ENCODE assay signal across 13 cellular contexts in the genomic region with DNA sequence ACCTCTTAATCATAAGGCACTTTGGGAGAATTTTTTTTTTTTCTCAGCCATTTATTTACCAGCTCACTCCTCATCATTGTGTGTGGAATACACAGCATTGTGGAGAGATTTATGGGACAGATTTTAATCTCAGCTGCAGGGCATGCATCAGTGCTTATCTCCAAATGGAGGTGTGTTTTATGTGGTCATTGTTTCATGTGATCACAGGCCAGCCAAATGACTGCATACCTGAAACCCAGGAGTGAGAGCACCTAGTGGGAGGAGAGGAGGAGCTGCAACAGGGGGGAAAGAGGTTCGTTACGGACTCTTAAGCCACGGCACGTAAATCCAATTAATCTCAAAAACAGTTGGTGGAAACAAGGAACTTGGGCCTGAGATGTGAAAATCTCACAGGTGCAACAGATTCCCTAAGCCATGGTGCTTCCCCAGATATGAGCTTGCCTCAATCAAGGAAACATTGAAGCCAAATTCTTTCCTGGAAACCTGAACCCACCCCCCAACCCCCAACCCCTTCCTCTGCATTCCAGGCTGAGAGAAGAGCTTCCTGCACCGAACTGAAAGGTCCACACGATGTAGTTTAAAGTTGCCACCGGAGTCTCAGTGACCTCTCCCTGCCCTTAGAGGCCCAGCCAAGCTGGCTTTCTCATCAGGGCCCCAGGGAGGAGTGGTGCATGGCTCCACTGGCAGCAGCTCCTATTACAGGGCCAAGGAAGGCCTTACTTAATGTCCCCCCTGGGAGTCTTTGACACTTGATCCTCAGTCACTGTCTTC.
DNase-seq lines count a peak whose midpoint lies in the region; ATAC-seq and TF ChIP-seq lines count a peak whose summit lies in the region.
"Had no signal": no experiment of that assay in that cellular context is flagged by ENCODE, and none has a peak within 500 bp of the region (broad histone marks: within the 10 kb centered on the region; RNA-seq: fewer than 3 reads in every experiment).

No MANE protein-coding gene starts in this region.

- H3K4me3 ChIP-seq in GM23338 (peak overlapping the region; percentile 22; the same call in 1 of the 2 replicates), osteoblast (ENCODE audit: insufficient read depth, low read length) (no peak overlapping the region), MG63 (no peak overlapping the region)

- H3K4me1 ChIP-seq in GM23338 (ENCODE audit: insufficient read depth) (peaks cover 24% of the 10 kb centered on the region), osteoblast (ENCODE audit: insufficient read depth, low read length) (peaks cover 3% of the 10 kb centered on the region)

- no peaks in the 10 kb centered on the region for H3K79me2 ChIP-seq in GM23338 (replicated peaks; ENCODE audit: insufficient read depth)
- no peaks in the 10 kb centered on the region for H3K79me2 ChIP-seq in osteoblast (ENCODE audit: insufficient read depth, low read length)

- peak; percentile 87 for ATAC-seq in GM23338
- ATAC-seq: activated CD8-positive, alpha-beta T cell treated with anti-CD3 and anti-CD28 coated beads, Interleukin-2, amount 10 ng/mL, durations not matched to agents 7 days and 5 days; stimulated activated naive CD8-positive, alpha-beta T cell treated with anti-CD3 and anti-CD28 coated beads, Interleukin-15, Interleukin-2, amounts not matched to agents 100 U/mL and 50 U/mL, for 24 hours had no signal

- TF ChIP-seq CTCF in GM23338 (conservative IDR thresholded peaks at IDR 0.05; ENCODE audit: low read depth in 2 of 2) (no peak), osteoblast (IDR thresholded peaks at IDR 0.05; ENCODE audit: extremely low read depth, low read depth, low read length) (no peak)

- H2AFZ ChIP-seq in GM23338 (peak overlapping the region; percentile 8; the same call in 1 of the 2 replicates), osteoblast (ENCODE audit: low read length) (no peak overlapping the region)

- peaks cover 28% of the 10 kb centered on the region for H3K27me3 Mint-ChIP-seq in GM23338 (ENCODE audit: insufficient read depth, low read depth, poor library complexity)

- peaks cover 9% of the 10 kb centered on the region; the same call in 1 of the 2 replicates for H3K27me3 ChIP-seq in GM23338 (ENCODE audit: insufficient read depth)
- H3K27me3 ChIP-seq in osteoblast (ENCODE audit: insufficient read depth, low read length): no peaks in the 10 kb centered on the region
- no peaks in the 10 kb centered on the region for H3K27me3 ChIP-seq in MG63

- H3K27ac Mint-ChIP-seq in GM23338: no peak overlapping the region
- H3K27ac Mint-ChIP-seq: activated CD8-positive, alpha-beta T cell treated with anti-CD3 and anti-CD28 coated beads, Interleukin-2, amount 10 ng/mL, durations not matched to agents 7 days and 5 days had no signal

- peaks cover 5% of the 10 kb centered on the region; the same call in 2 of the 3 replicates for H3K9me3 Mint-ChIP-seq in GM23338

- peaks cover 35% of the 10 kb centered on the region for H3K4me1 Mint-ChIP-seq in GM23338

- H3K4me3 Mint-ChIP-seq in GM23338: peak overlapping the region; percentile 18; the same call in 1 of the 3 replicates
- H3K4me3 Mint-ChIP-seq: activated CD8-positive, alpha-beta T cell treated with anti-CD3 and anti-CD28 coated beads, Interleukin-2, amount 10 ng/mL, durations not matched to agents 7 days and 5 days had no signal

- H3K27ac ChIP-seq in GM23338 (ENCODE audit: low read depth) (no peak overlapping the region), epithelial cell of prostate (no peak overlapping the region), osteoblast (ENCODE audit: low read depth, low read length) (no peak overlapping the region)

- H4K20me1 ChIP-seq in GM23338 (replicated peaks; ENCODE audit: insufficient read depth) (no peaks in the 10 kb centered on the region), osteoblast (ENCODE audit: insufficient read depth, low read length) (no peaks in the 10 kb centered on the region)

- peaks cover 18% of the 10 kb centered on the region; the same call in 1 of the 2 replicates for H3K9me2 ChIP-seq in GM23338 (ENCODE audit: insufficient read depth)

- no peaks in the 10 kb centered on the region for H3F3A ChIP-seq in GM23338 (replicated peaks; ENCODE audit: low read depth)

- H3K36me3 Mint-ChIP-seq in GM23338 (ENCODE audit: low read depth): no peaks in the 10 kb centered on the region; the same call in 2 of the 3 replicates

- H3K36me3 ChIP-seq in GM23338 (ENCODE audit: insufficient read depth) (no peaks in the 10 kb centered on the region), osteoblast (ENCODE audit: insufficient read depth, low read length) (no peaks in the 10 kb centered on the region), MG63 (no peaks in the 10 kb centered on the region)

- H3K9me3 ChIP-seq in osteoblast (ENCODE audit: low read depth, low read length) (no peaks in the 10 kb centered on the region), MG63 (no peaks in the 10 kb centered on the region; the same call in 1 of the 2 replicates)

- peak overlapping the region; percentile 64 for H3K4me2 ChIP-seq in GM23338
- peak overlapping the region; percentile 12 for H3K4me2 ChIP-seq in osteoblast (ENCODE audit: insufficient read depth, low read length)

- DNase-seq in GM23338 (ENCODE audit: low spot score) (peak; percentile 71), NCI-H187 treated with DMSO at 0.1 percent for 48 hours (lab: John Stamatoyannopoulos, UW) (peak; percentile 94), epithelial cell of prostate (ENCODE audit: low read depth, low spot score) (peak; percentile 69), osteoblast (ENCODE audit: insufficient read length, low spot score, missing footprints) (no peak), HPDE6-E6E7 (ENCODE audit: extremely low spot score) (no peak), NCI-H524 treated with DMSO at 0.1 percent for 48 hours (lab: John Stamatoyannopoulos, UW) (no peak), MG63 (no peak)
- DNase-seq: activated CD8-positive, alpha-beta T cell treated with anti-CD3 and anti-CD28 coated beads, Interleukin-2, amount 10 ng/mL, durations not matched to agents 7 days and 5 days; activated effector memory CD4-positive, alpha-beta T cell treated with anti-CD3 and anti-CD28 coated beads, Interleukin-2, amount 50 U/mL, for 16 hours; C1 segment of cervical spinal cord; foreskin melanocyte; GOT3; stimulated activated naive CD8-positive, alpha-beta T cell treated with anti-CD3 and anti-CD28 coated beads, Interleukin-15, Interleukin-2, amounts not matched to agents 100 U/mL and 50 U/mL, for 24 hours had no signal

TF ChIP-seq in GM23338, 12 proteins besides CTCF, POLR2A, EP300 and RAD21 (continues in another document):
- TF ChIP-seq JUNB (IDR thresholded peaks at IDR 0.05; ENCODE audit: unreplicated experiment): no peak
- TF ChIP-seq EZH2phosphoT487 (IDR thresholded peaks at IDR 0.05; ENCODE audit: unreplicated experiment): no peak
- TF ChIP-seq, protein P1, sequence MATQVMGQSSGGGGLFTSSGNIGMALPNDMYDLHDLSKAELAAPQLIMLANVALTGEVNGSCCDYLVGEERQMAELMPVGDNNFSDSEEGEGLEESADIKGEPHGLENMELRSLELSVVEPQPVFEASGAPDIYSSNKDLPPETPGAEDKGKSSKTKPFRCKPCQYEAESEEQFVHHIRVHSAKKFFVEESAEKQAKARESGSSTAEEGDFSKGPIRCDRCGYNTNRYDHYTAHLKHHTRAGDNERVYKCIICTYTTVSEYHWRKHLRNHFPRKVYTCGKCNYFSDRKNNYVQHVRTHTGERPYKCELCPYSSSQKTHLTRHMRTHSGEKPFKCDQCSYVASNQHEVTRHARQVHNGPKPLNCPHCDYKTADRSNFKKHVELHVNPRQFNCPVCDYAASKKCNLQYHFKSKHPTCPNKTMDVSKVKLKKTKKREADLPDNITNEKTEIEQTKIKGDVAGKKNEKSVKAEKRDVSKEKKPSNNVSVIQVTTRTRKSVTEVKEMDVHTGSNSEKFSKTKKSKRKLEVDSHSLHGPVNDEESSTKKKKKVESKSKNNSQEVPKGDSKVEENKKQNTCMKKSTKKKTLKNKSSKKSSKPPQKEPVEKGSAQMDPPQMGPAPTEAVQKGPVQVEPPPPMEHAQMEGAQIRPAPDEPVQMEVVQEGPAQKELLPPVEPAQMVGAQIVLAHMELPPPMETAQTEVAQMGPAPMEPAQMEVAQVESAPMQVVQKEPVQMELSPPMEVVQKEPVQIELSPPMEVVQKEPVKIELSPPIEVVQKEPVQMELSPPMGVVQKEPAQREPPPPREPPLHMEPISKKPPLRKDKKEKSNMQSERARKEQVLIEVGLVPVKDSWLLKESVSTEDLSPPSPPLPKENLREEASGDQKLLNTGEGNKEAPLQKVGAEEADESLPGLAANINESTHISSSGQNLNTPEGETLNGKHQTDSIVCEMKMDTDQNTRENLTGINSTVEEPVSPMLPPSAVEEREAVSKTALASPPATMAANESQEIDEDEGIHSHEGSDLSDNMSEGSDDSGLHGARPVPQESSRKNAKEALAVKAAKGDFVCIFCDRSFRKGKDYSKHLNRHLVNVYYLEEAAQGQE (IDR thresholded peaks at IDR 0.05; ENCODE audit: unreplicated experiment): no peak
- TF ChIP-seq, protein P2, sequence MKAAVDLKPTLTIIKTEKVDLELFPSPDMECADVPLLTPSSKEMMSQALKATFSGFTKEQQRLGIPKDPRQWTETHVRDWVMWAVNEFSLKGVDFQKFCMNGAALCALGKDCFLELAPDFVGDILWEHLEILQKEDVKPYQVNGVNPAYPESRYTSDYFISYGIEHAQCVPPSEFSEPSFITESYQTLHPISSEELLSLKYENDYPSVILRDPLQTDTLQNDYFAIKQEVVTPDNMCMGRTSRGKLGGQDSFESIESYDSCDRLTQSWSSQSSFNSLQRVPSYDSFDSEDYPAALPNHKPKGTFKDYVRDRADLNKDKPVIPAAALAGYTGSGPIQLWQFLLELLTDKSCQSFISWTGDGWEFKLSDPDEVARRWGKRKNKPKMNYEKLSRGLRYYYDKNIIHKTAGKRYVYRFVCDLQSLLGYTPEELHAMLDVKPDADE (IDR thresholded peaks at IDR 0.05): no peak

Comparison
In these comparisons a context has a peak if more than half of its experiments do, and no peak if none do; other contexts are left out.
1. DNase-seq: peak in GM23338 (single experiment), NCI-H187 treated with DMSO at 0.1 percent for 48 hours (single experiment) and epithelial cell of prostate (single experiment); none in osteoblast (single experiment), HPDE6-E6E7 (single experiment), NCI-H524 treated with DMSO at 0.1 percent for 48 hours (single experiment) and MG63 (single experiment).